In genomic region chrX:14902536-14902935, GRCh38 we compare ENCODE assay signal across 20 cellular contexts.
"Had no signal": no experiment of that assay in that cellular context is flagged by ENCODE, and none has a peak within 500 bp of the region (broad histone marks: within the 10 kb centered on the region; RNA-seq: fewer than 3 reads in every experiment).

No MANE protein-coding gene starts in this region.

- H3K36me3 ChIP-seq: brain microvascular endothelial cell, gastrocnemius medialis, transverse colon, uterus had no signal

- H3K27me3 ChIP-seq: brain microvascular endothelial cell, gastrocnemius medialis, heart left ventricle, transverse colon, uterus had no signal

- H3K9me3 ChIP-seq: gastrocnemius medialis, transverse colon, uterus had no signal

- H3K4me3 Mint-ChIP-seq: activated CD4-positive, alpha-beta T cell treated with anti-CD3 and anti-CD28 coated beads, Interleukin-2, amount 10 ng/mL, durations not matched to agents 7 days and 5 days; activated naive CD4-positive, alpha-beta T cell treated with anti-CD3 and anti-CD28 coated beads for 36 hours; activated naive CD8-positive, alpha-beta T cell treated with anti-CD3 and anti-CD28 coated beads, Interleukin-2, amount 50 U/mL, for 24 hours; activated T-cell treated with anti-CD3 and anti-CD28 coated beads, Interleukin-2, amount 50 U/mL, for 4 hours; central memory CD8-positive, alpha-beta T cell; naive thymus-derived CD8-positive, alpha-beta T cell had no signal

- DNase-seq: activated CD4-positive, alpha-beta T cell treated with anti-CD3 and anti-CD28 coated beads, Interleukin-2, amount 10 ng/mL, durations not matched to agents 7 days and 5 days; activated CD8-positive, alpha-beta memory T cell treated with anti-CD3 and anti-CD28 coated beads, Interleukin-2, amount 50 U/mL, for 4 hours; activated naive CD4-positive, alpha-beta T cell treated with anti-CD3 and anti-CD28 coated beads for 36 hours; activated naive CD8-positive, alpha-beta T cell treated with anti-CD3 and anti-CD28 coated beads, Interleukin-2, amount 50 U/mL, for 24 hours; activated T-cell treated with anti-CD3 and anti-CD28 coated beads, Interleukin-2, amount 50 U/mL, for 4 hours; aorta; brain microvascular endothelial cell; cortex of kidney; effector CD8-positive, alpha-beta T cell; gastrocnemius medialis; heart left ventricle; mesenchymal stem cell; naive thymus-derived CD8-positive, alpha-beta T cell; retina; stimulated activated CD8-positive, alpha-beta memory T cell treated with anti-CD3 and anti-CD28 coated beads, Interleukin-4, amount 100 ng/mL, for 48 hours; stimulated activated naive CD4-positive, alpha-beta T cell treated with Interleukin-2 at 50 U/mL for 16 hours; transverse colon; uterus had no signal

- H3K27me3 Mint-ChIP-seq: activated CD4-positive, alpha-beta T cell treated with anti-CD3 and anti-CD28 coated beads, Interleukin-2, amount 10 ng/mL, durations not matched to agents 7 days and 5 days; activated naive CD8-positive, alpha-beta T cell treated with anti-CD3 and anti-CD28 coated beads, Interleukin-2, amount 50 U/mL, for 24 hours; central memory CD8-positive, alpha-beta T cell; naive thymus-derived CD8-positive, alpha-beta T cell had no signal

- ATAC-seq: activated naive CD8-positive, alpha-beta T cell treated with anti-CD3 and anti-CD28 coated beads, Interleukin-2, amount 50 U/mL, for 24 hours; activated T-cell treated with anti-CD3 and anti-CD28 coated beads, Interleukin-2, amount 50 U/mL, for 4 hours; esophagus mucosa; gastrocnemius medialis; heart left ventricle; naive thymus-derived CD8-positive, alpha-beta T cell had no signal

- H3K4me1 ChIP-seq: gastrocnemius medialis, transverse colon, uterus had no signal

- H3K27ac ChIP-seq: brain microvascular endothelial cell, gastrocnemius medialis, heart left ventricle, transverse colon, uterus had no signal

- H3K4me1 Mint-ChIP-seq: central memory CD8-positive, alpha-beta T cell had no signal

- H3K4me3 ChIP-seq: gastrocnemius medialis, heart left ventricle, transverse colon, uterus had no signal

- H3K27ac Mint-ChIP-seq: activated CD4-positive, alpha-beta T cell treated with anti-CD3 and anti-CD28 coated beads, Interleukin-2, amount 10 ng/mL, durations not matched to agents 7 days and 5 days; activated naive CD4-positive, alpha-beta T cell treated with anti-CD3 and anti-CD28 coated beads for 36 hours; activated naive CD8-positive, alpha-beta T cell treated with anti-CD3 and anti-CD28 coated beads, Interleukin-2, amount 50 U/mL, for 24 hours; naive thymus-derived CD8-positive, alpha-beta T cell had no signal

- H3K9me3 Mint-ChIP-seq: activated naive CD8-positive, alpha-beta T cell treated with anti-CD3 and anti-CD28 coated beads, Interleukin-2, amount 50 U/mL, for 24 hours; activated T-cell treated with anti-CD3 and anti-CD28 coated beads, Interleukin-2, amount 50 U/mL, for 4 hours; central memory CD8-positive, alpha-beta T cell had no signal
